Comparison of ENCODE assay signal across 1 cellular context in the genomic region with DNA sequence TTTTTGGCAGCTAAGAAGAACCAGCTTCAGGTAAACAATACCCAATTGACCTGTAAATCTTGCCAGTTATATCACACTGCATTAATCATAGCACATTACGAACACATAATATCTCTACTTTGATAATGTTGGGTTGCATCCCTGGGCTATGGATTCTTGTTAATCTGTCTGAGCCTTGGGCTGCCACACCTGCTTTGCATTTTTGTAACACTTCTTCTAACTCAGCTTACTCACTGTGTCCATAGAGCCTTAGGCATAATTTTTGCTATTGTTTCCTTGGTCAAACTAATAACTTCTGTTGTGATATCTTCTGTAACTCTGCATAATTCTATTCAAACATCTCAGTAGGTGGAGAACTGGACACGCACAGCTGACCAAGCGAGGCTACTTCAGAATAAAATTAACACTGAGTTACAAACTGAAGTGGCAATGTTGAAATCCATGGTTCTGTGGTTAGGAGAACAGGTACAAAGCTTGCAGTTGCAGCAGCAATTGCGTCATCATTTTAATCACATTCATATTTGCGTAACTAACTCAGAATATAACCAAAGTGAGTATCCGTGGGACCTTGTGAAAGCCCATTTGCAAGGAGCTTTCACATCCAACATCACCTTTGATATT.
TF ChIP-seq lines count a peak whose summit lies in the region.

No MANE protein-coding gene starts in this region.

TF ChIP-seq in IMR-90, 13 proteins besides CTCF, POLR2A, EP300 and RAD21:
- TF ChIP-seq CEBPB (IDR thresholded peaks at IDR 0.05; ENCODE audit: low read depth, low read length) (peak; percentile 67), ELK1 (IDR thresholded peaks at IDR 0.05; ENCODE audit: borderline replicate concordance, low read depth, low read length) (no peak)
TF ChIP-seq in IMR-90: peak in this region for 1.
